30 cellular contexts compared by ENCODE assay signal in the genomic region with DNA sequence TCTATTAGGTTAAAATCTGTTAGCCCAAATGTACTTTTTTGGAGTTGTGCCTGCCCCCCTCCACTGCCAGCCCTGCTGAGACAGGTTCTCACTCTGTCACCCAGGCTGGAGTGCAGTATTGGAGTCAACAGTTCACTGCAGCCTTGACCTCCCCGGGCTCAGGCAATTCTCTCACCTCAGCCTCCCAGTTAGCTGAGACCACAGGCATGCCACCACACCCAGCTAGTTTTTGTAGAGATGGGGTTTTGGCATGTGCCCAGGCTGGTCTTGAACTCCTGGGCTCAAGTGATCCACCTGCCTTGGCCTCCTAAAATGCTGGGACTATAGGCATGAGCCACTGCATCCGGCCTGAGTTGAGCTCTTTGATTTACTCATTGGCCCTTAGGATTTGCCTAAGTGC.
DNase-seq lines count a peak whose midpoint lies in the region; ATAC-seq and TF ChIP-seq lines count a peak whose summit lies in the region.
"Had no signal": no experiment of that assay in that cellular context is flagged by ENCODE, and none has a peak within 500 bp of the region (broad histone marks: within the 10 kb centered on the region; RNA-seq: fewer than 3 reads in every experiment).

No MANE protein-coding gene starts in this region.

- peaks cover 28% of the 10 kb centered on the region for H3K36me3 ChIP-seq in CD4-positive, CD25-positive, alpha-beta regulatory T cell (ENCODE audit: control insufficient read depth, insufficient read depth, low read length)
- H3K36me3 ChIP-seq in CD8-positive, alpha-beta T cell (ENCODE audit: insufficient read depth, low read length) = peaks cover 15% of the 10 kb centered on the region
- H3K36me3 ChIP-seq in naive thymus-derived CD4-positive, alpha-beta T cell (ENCODE audit: control insufficient read depth in 2 of 3, insufficient read depth in 3 of 3, low read length in 3 of 3) = peaks cover 0 to 50% (median 10%) of the 10 kb centered on the region in 3 experiments
- H3K36me3 ChIP-seq in trophoblast cell (ENCODE audit: control insufficient read depth in 1 of 2, insufficient read depth in 2 of 2, low read length in 2 of 2) (peaks cover 0 to 2% of the 10 kb centered on the region in 2 experiments), prostate gland (no peaks in the 10 kb centered on the region)
- H3K36me3 ChIP-seq: brain microvascular endothelial cell, pancreas had no signal

- no peak overlapping the region for H2AFZ ChIP-seq in trophoblast cell (ENCODE audit: insufficient read depth, low read length, poor library complexity)

- no peak overlapping the region for H2BK5ac ChIP-seq in trophoblast cell (ENCODE audit: low read depth, low read length, poor library complexity)

- no peak overlapping the region for H3K18ac ChIP-seq in trophoblast cell (ENCODE audit: low read length)

- no peak overlapping the region for H2BK12ac ChIP-seq in trophoblast cell (ENCODE audit: low read length)

- H3K27me3 Mint-ChIP-seq in CD4-positive, CD25-positive, alpha-beta regulatory T cell = no peaks in the 10 kb centered on the region
- H3K27me3 Mint-ChIP-seq in CD8-positive, alpha-beta T cell (ENCODE audit: low read depth) = no peaks in the 10 kb centered on the region
- no peaks in the 10 kb centered on the region for H3K27me3 Mint-ChIP-seq in T-helper 2 cell treated with Interferon-gamma antibody and Interleukin-4, amounts not matched to agents 5 μg/mL and 100 μg/mL, for 36 hours (ENCODE audit: low read depth)
- H3K27me3 Mint-ChIP-seq in naive thymus-derived CD4-positive, alpha-beta T cell = no peaks in the 10 kb centered on the region
- H3K27me3 Mint-ChIP-seq: IgD-negative memory B cell had no signal

- intact Hi-C loops in CD8-positive, alpha-beta T cell (cut with DNase I, micrococcal nuclease) = loop anchor here (5.0 kb wide), 2 partner anchors 124 to 174 kb away; no protein-coding TSS in a partner anchor
- intact Hi-C loops in naive thymus-derived CD4-positive, alpha-beta T cell (cut with micrococcal nuclease) = no loop called here
- intact Hi-C loops in prostate gland (cut with DNase I) = no loop called here

- no peak for DNase-seq in CD4-positive, CD25-positive, alpha-beta regulatory T cell
- no peak for DNase-seq in CD8-positive, alpha-beta T cell
- DNase-seq in T-helper 2 cell treated with Interferon-gamma antibody and Interleukin-4, amounts not matched to agents 5 μg/mL and 100 μg/mL, for 36 hours (ENCODE audit: low spot score) = no peak
- no peak for DNase-seq in naive thymus-derived CD4-positive, alpha-beta T cell
- DNase-seq in trophoblast cell (no peak), prostate gland (ENCODE audit: low spot score) (no peak), GM10266 (ENCODE audit: extremely low spot score) (no peak)
- DNase-seq: activated CD4-positive, alpha-beta T cell treated with anti-CD3 and anti-CD28 coated beads, Interleukin-2, amount 50 U/mL, for 4 hours; activated CD8-positive, alpha-beta memory T cell treated with anti-CD3 and anti-CD28 coated beads, Interleukin-2, amount 50 U/mL, for 4 hours; activated effector memory CD4-positive, alpha-beta T cell treated with anti-CD3 and anti-CD28 coated beads, Interleukin-2, amount 50 U/mL, for 16 hours; brain microvascular endothelial cell; DMS 273 treated with DMSO at 0.1 percent for 48 hours; islet precursor cell; mucosa of descending colon; NCI-H1092 treated with DMSO at 0.1 percent for 48 hours; NCI-H187; NCI-H524 treated with DMSO at 0.1 percent for 48 hours; pancreas; SHP77; stimulated activated CD4-positive, alpha-beta T cell treated with anti-CD3 and anti-CD28 coated beads, Interleukin-12 subunit alpha, Interleukin-12 subunit beta, amount 100 ng/mL, for 4 hours; stimulated activated CD4-positive, alpha-beta T cell treated with anti-CD3 and anti-CD28 coated beads, Interleukin-4, amount 100 ng/mL, for 1 hour; T-helper 9 cell had no signal

- TF ChIP-seq CTCF in CD8-positive, alpha-beta T cell (IDR thresholded peaks at IDR 0.05) = no peak
- TF ChIP-seq CTCF in prostate gland (IDR thresholded peaks at IDR 0.05) = no peak
- TF ChIP-seq CTCF in GM10266 (IDR thresholded peaks at IDR 0.05; ENCODE audit: control insufficient read depth, insufficient read depth, low read depth, missing control alignments) = no peak

- peaks cover 0 to 40% (median 2%) of the 10 kb centered on the region in 4 donors for H3K4me1 Mint-ChIP-seq in CD4-positive, CD25-positive, alpha-beta regulatory T cell
- peaks cover 45% of the 10 kb centered on the region for H3K4me1 Mint-ChIP-seq in CD8-positive, alpha-beta T cell (ENCODE audit: low read depth)
- peaks cover 38% of the 10 kb centered on the region for H3K4me1 Mint-ChIP-seq in T-helper 2 cell treated with Interferon-gamma antibody and Interleukin-4, amounts not matched to agents 5 μg/mL and 100 μg/mL, for 36 hours (ENCODE audit: low read depth)
- H3K4me1 Mint-ChIP-seq in naive thymus-derived CD4-positive, alpha-beta T cell = peaks cover 19 to 77% (median 50%) of the 10 kb centered on the region in 7 donors

- H3K79me1 ChIP-seq in trophoblast cell (ENCODE audit: low read length) = no peaks in the 10 kb centered on the region

- no peak for TF ChIP-seq POLR2A in prostate gland (IDR thresholded peaks at IDR 0.05)

- H3K4me1 ChIP-seq in CD4-positive, CD25-positive, alpha-beta regulatory T cell (ENCODE audit: control insufficient read depth, insufficient read depth, low read length, poor library complexity, severe bottlenecking) = no peaks in the 10 kb centered on the region
- peaks cover 60% of the 10 kb centered on the region for H3K4me1 ChIP-seq in CD8-positive, alpha-beta T cell (ENCODE audit: insufficient read depth, low read length)
- peaks cover 0 to 27% of the 10 kb centered on the region in 2 donors for H3K4me1 ChIP-seq in naive thymus-derived CD4-positive, alpha-beta T cell (ENCODE audit: control insufficient read depth in 2 of 2, insufficient read depth in 2 of 2, low read length in 2 of 2)
- H3K4me1 ChIP-seq in trophoblast cell (ENCODE audit: control insufficient read depth in 1 of 2, insufficient read depth in 2 of 2, low read length in 2 of 2) (peaks cover 5 to 10% of the 10 kb centered on the region in 2 experiments), prostate gland (replicated peaks) (peaks cover 2% of the 10 kb centered on the region)
- H3K4me1 ChIP-seq: right atrium auricular region, suprapubic skin, vagina had no signal

- POLR2A ChIA-PET in CD8-positive, alpha-beta T cell (lab: Charles Lee) = no interaction called here
- POLR2A ChIA-PET in naive thymus-derived CD4-positive, alpha-beta T cell (lab: Charles Lee) = interaction anchor here (0.7 kb wide), 1 partner anchor 1784 kb away, joined by 3 read pairs; no protein-coding TSS in a partner anchor

- no peaks in the 10 kb centered on the region for H3K79me2 ChIP-seq in trophoblast cell (ENCODE audit: control insufficient read depth, insufficient read depth, low read length, poor library complexity)

- H3K14ac ChIP-seq in trophoblast cell (ENCODE audit: low read length) = no peak overlapping the region

- no peaks in the 10 kb centered on the region for H3K9me3 ChIP-seq in CD4-positive, CD25-positive, alpha-beta regulatory T cell (ENCODE audit: control insufficient read depth in 2 of 2, low read length in 2 of 2)
- no peaks in the 10 kb centered on the region for H3K9me3 ChIP-seq in CD8-positive, alpha-beta T cell (ENCODE audit: low read length)
- H3K9me3 ChIP-seq in naive thymus-derived CD4-positive, alpha-beta T cell (ENCODE audit: control insufficient read depth in 2 of 3, low read length in 3 of 3) = no peaks in the 10 kb centered on the region
- H3K9me3 ChIP-seq in trophoblast cell (ENCODE audit: insufficient read depth, low read depth, low read length) (no peaks in the 10 kb centered on the region), prostate gland (no peaks in the 10 kb centered on the region)
- H3K9me3 ChIP-seq: mucosa of descending colon, pancreas, right atrium auricular region, suprapubic skin, vagina had no signal

- no peak overlapping the region for H4K91ac ChIP-seq in trophoblast cell (ENCODE audit: low read depth, low read length)

- H3K27ac ChIP-seq in CD4-positive, CD25-positive, alpha-beta regulatory T cell (ENCODE audit: insufficient read depth, low read length, poor library complexity, severe bottlenecking) = no peak overlapping the region
- no peak overlapping the region for H3K27ac ChIP-seq in CD8-positive, alpha-beta T cell (ENCODE audit: low read depth, low read length)
- H3K27ac ChIP-seq in naive thymus-derived CD4-positive, alpha-beta T cell (ENCODE audit: low read depth, low read length) = peak overlapping the region; percentile 47
- no peak overlapping the region for H3K27ac ChIP-seq in trophoblast cell (ENCODE audit: low read depth, low read length)
- no peak overlapping the region for H3K27ac ChIP-seq in prostate gland
- H3K27ac ChIP-seq: brain microvascular endothelial cell, pancreas, right atrium auricular region, suprapubic skin, vagina had no signal

- H3K4me2 ChIP-seq in trophoblast cell (ENCODE audit: low read length) = no peak overlapping the region

- no peaks in the 10 kb centered on the region for H3K9me3 Mint-ChIP-seq in CD4-positive, CD25-positive, alpha-beta regulatory T cell
- no peaks in the 10 kb centered on the region for H3K9me3 Mint-ChIP-seq in CD8-positive, alpha-beta T cell
- H3K9me3 Mint-ChIP-seq in T-helper 2 cell treated with Interferon-gamma antibody and Interleukin-4, amounts not matched to agents 5 μg/mL and 100 μg/mL, for 36 hours = no peaks in the 10 kb centered on the region
- H3K9me3 Mint-ChIP-seq in naive thymus-derived CD4-positive, alpha-beta T cell = peaks cover 0 to 5% (median 0%) of the 10 kb centered on the region in 11 donors
- H3K9me3 Mint-ChIP-seq: CD14-positive monocyte, IgD-negative memory B cell, neural crest cell had no signal

- H2AK5ac ChIP-seq in trophoblast cell (ENCODE audit: low read length) = no peak overlapping the region

- CTCF ChIA-PET in CD8-positive, alpha-beta T cell (lab: Charles Lee) = interaction anchor here (1.5 kb wide), 1 partner anchor 10 kb away, joined by 4 read pairs; no protein-coding TSS in a partner anchor
- CTCF ChIA-PET in naive thymus-derived CD4-positive, alpha-beta T cell (lab: Charles Lee) = no interaction called here

- no peak for ATAC-seq in CD4-positive, CD25-positive, alpha-beta regulatory T cell (ENCODE audit: low read depth in 2 of 2)
- ATAC-seq in CD8-positive, alpha-beta T cell = no peak
- no peak for ATAC-seq in naive thymus-derived CD4-positive, alpha-beta T cell
- ATAC-seq in HG02798 (IDR thresholded peaks at IDR 0.05; ENCODE audit: poor library complexity, unreplicated experiment) = no peak
- ATAC-seq: mucosa of descending colon, Panc1, pancreas had no signal

- H3K4ac ChIP-seq in trophoblast cell (ENCODE audit: low read depth, low read length) = no peak overlapping the region

- H3K9ac ChIP-seq in trophoblast cell (ENCODE audit: low read length) = no peak overlapping the region

- no peak overlapping the region for H2BK120ac ChIP-seq in trophoblast cell (ENCODE audit: insufficient read depth, low read length, poor library complexity)

- H3K27me3 ChIP-seq in CD4-positive, CD25-positive, alpha-beta regulatory T cell (ENCODE audit: control insufficient read depth, insufficient read depth, low read length) = no peaks in the 10 kb centered on the region
- no peaks in the 10 kb centered on the region for H3K27me3 ChIP-seq in CD8-positive, alpha-beta T cell (ENCODE audit: insufficient read depth, low read length)
- H3K27me3 ChIP-seq in naive thymus-derived CD4-positive, alpha-beta T cell (ENCODE audit: control insufficient read depth in 2 of 2, insufficient read depth in 2 of 2, low read length in 2 of 2) = no peaks in the 10 kb centered on the region
- no peaks in the 10 kb centered on the region for H3K27me3 ChIP-seq in trophoblast cell (ENCODE audit: insufficient read depth, low read length)
- H3K27me3 ChIP-seq in prostate gland (replicated peaks; ENCODE audit: insufficient read depth) = no peaks in the 10 kb centered on the region
- H3K27me3 ChIP-seq: brain microvascular endothelial cell, pancreas, right atrium auricular region, suprapubic skin, vagina had no signal

- no peak overlapping the region for H4K8ac ChIP-seq in trophoblast cell (ENCODE audit: low read depth, low read length)

- peaks cover 58% of the 10 kb centered on the region for H3K36me3 Mint-ChIP-seq in CD4-positive, CD25-positive, alpha-beta regulatory T cell
- peaks cover 78% of the 10 kb centered on the region for H3K36me3 Mint-ChIP-seq in CD8-positive, alpha-beta T cell
- peaks cover 40% of the 10 kb centered on the region for H3K36me3 Mint-ChIP-seq in T-helper 2 cell treated with Interferon-gamma antibody and Interleukin-4, amounts not matched to agents 5 μg/mL and 100 μg/mL, for 36 hours (ENCODE audit: low read depth)
- peaks cover 3 to 63% (median 41%) of the 10 kb centered on the region in 5 donors for H3K36me3 Mint-ChIP-seq in naive thymus-derived CD4-positive, alpha-beta T cell

- no peak overlapping the region for H3K4me3 Mint-ChIP-seq in CD4-positive, CD25-positive, alpha-beta regulatory T cell
- H3K4me3 Mint-ChIP-seq in CD8-positive, alpha-beta T cell = no peak overlapping the region
- peak overlapping the region; percentile 48 for H3K4me3 Mint-ChIP-seq in T-helper 2 cell treated with Interferon-gamma antibody and Interleukin-4, amounts not matched to agents 5 μg/mL and 100 μg/mL, for 36 hours
- H3K4me3 Mint-ChIP-seq in naive thymus-derived CD4-positive, alpha-beta T cell = peak overlapping the region in 4 of 10 donors; percentile 16 to 58 (median 32)
- H3K4me3 Mint-ChIP-seq: CD14-positive monocyte, IgD-negative memory B cell, neural crest cell had no signal

- H3K4me3 ChIP-seq in CD4-positive, CD25-positive, alpha-beta regulatory T cell (ENCODE audit: low read depth, low read length) = no peak overlapping the region
- no peak overlapping the region for H3K4me3 ChIP-seq in CD8-positive, alpha-beta T cell (ENCODE audit: low read depth, low read length)
- no peak overlapping the region for H3K4me3 ChIP-seq in naive thymus-derived CD4-positive, alpha-beta T cell (ENCODE audit: low read length)
- H3K4me3 ChIP-seq in trophoblast cell (ENCODE audit: low read depth, low read length) = no peak overlapping the region
- H3K4me3 ChIP-seq in prostate gland = no peak overlapping the region
- H3K4me3 ChIP-seq: mucosa of descending colon, pancreas, right atrium auricular region, suprapubic skin, vagina had no signal

- no peak overlapping the region for H3K23ac ChIP-seq in trophoblast cell (ENCODE audit: low read length)

- H4K12ac ChIP-seq in trophoblast cell (ENCODE audit: low read depth, low read length) = no peak overlapping the region

- no CpG with 5 or more reads among the region's 2 CpGs for WGBS in trophoblast cell (ENCODE audit: extremely low coverage, insufficient coverage, insufficient read length)
- WGBS in prostate gland = 92% methylated on average over 2 of the region's 2 CpGs

- H3K27ac Mint-ChIP-seq in CD4-positive, CD25-positive, alpha-beta regulatory T cell = peak overlapping the region in 2 of 3 donors; percentile 50 to 81
- peak overlapping the region; percentile 87 for H3K27ac Mint-ChIP-seq in CD8-positive, alpha-beta T cell
- H3K27ac Mint-ChIP-seq in T-helper 2 cell treated with Interferon-gamma antibody and Interleukin-4, amounts not matched to agents 5 μg/mL and 100 μg/mL, for 36 hours = peak overlapping the region; percentile 39
- H3K27ac Mint-ChIP-seq in naive thymus-derived CD4-positive, alpha-beta T cell = peak overlapping the region in 8 of 9 donors; percentile 86 to 98 (median 88)

Comparison
In these comparisons a context has a peak if more than half of its experiments do, and no peak if none do; other contexts are left out.
1. intact Hi-C loops: an anchor here in CD8-positive, alpha-beta T cell (5.0 kb wide); none called in naive thymus-derived CD4-positive, alpha-beta T cell and prostate gland.